In genomic region chr12:129163461-129163860, GRCh38 we compare ENCODE assay signal across 30 cellular contexts.
"Had no signal": no experiment of that assay in that cellular context is flagged by ENCODE, and none has a peak within 500 bp of the region (broad histone marks: within the 10 kb centered on the region; RNA-seq: fewer than 3 reads in every experiment).

No MANE protein-coding gene starts in this region.

- ATAC-seq: activated CD4-positive, alpha-beta T cell treated with anti-CD3 and anti-CD28 coated beads for 36 hours; activated CD8-positive, alpha-beta memory T cell treated with anti-CD3 and anti-CD28 coated beads, Interleukin-2, amount 10 ng/mL, durations not matched to agents 7 days and 5 days; activated CD8-positive, alpha-beta T cell treated with anti-CD3 and anti-CD28 coated beads, Interleukin-2, amount 10 ng/mL, durations not matched to agents 7 days and 5 days; activated naive CD8-positive, alpha-beta T cell treated with anti-CD3 and anti-CD28 coated beads, Interleukin-2, amount 50 U/mL, for 24 hours; body of pancreas; effector memory CD8-positive, alpha-beta T cell had no signal

- H3K4me1 Mint-ChIP-seq: activated CD4-positive, alpha-beta T cell treated with anti-CD3 and anti-CD28 coated beads for 36 hours; activated CD4-positive, alpha-beta T cell treated with anti-CD3 and anti-CD28 coated beads, Interleukin-2, amount 10 ng/mL, durations not matched to agents 24 days and 14 days; activated CD8-positive, alpha-beta memory T cell treated with anti-CD3 and anti-CD28 coated beads, Interleukin-2, amount 10 ng/mL, durations not matched to agents 7 days and 5 days; activated naive CD4-positive, alpha-beta T cell treated with anti-CD3 and anti-CD28 coated beads, Interleukin-2, amount 50 U/mL, for 24 hours; activated naive CD8-positive, alpha-beta T cell treated with anti-CD3 and anti-CD28 coated beads for 36 hours; activated naive CD8-positive, alpha-beta T cell treated with anti-CD3 and anti-CD28 coated beads, Interleukin-2, amount 50 U/mL, for 24 hours had no signal

- H3K36me3 ChIP-seq: adrenal gland, esophagus squamous epithelium had no signal

- H3K27me3 Mint-ChIP-seq: activated CD4-positive, alpha-beta memory T cell treated with anti-CD3 and anti-CD28 coated beads for 36 hours; activated CD4-positive, alpha-beta T cell treated with anti-CD3 and anti-CD28 coated beads for 36 hours; activated CD4-positive, alpha-beta T cell treated with anti-CD3 and anti-CD28 coated beads, Interleukin-2, amount 10 ng/mL, durations not matched to agents 24 days and 14 days; activated CD8-positive, alpha-beta memory T cell treated with anti-CD3 and anti-CD28 coated beads, Interleukin-2, amount 10 ng/mL, durations not matched to agents 7 days and 5 days; activated naive CD4-positive, alpha-beta T cell treated with anti-CD3 and anti-CD28 coated beads, Interleukin-2, amount 50 U/mL, for 24 hours; activated naive CD8-positive, alpha-beta T cell treated with anti-CD3 and anti-CD28 coated beads for 36 hours; activated naive CD8-positive, alpha-beta T cell treated with anti-CD3 and anti-CD28 coated beads, Interleukin-2, amount 50 U/mL, for 24 hours had no signal

- DNase-seq: activated CD4-positive, alpha-beta memory T cell treated with anti-CD3 and anti-CD28 coated beads for 36 hours; activated CD4-positive, alpha-beta T cell treated with anti-CD3 and anti-CD28 coated beads for 36 hours; activated CD4-positive, alpha-beta T cell treated with anti-CD3 and anti-CD28 coated beads, Interleukin-2, amount 10 ng/mL, durations not matched to agents 24 days and 14 days; activated CD4-positive, CD25-positive, alpha-beta regulatory T cell; activated CD4-positive, CD25-positive, alpha-beta regulatory T cell treated with anti-CD3 and anti-CD28 coated beads, Interleukin-2, amount 50 U/mL, for 72 hours; activated CD8-positive, alpha-beta memory T cell treated with anti-CD3 and anti-CD28 coated beads, Interleukin-2, amount 10 ng/mL, durations not matched to agents 7 days and 5 days; activated CD8-positive, alpha-beta memory T cell treated with anti-CD3 and anti-CD28 coated beads, Interleukin-2, amount 50 U/mL, for 4 hours; activated CD8-positive, alpha-beta T cell treated with anti-CD3 and anti-CD28 coated beads, Interleukin-2, amount 10 ng/mL, durations not matched to agents 7 days and 5 days; activated effector memory CD4-positive, alpha-beta T cell treated with anti-CD3 and anti-CD28 coated beads, Interleukin-2, amount 50 U/mL, for 16 hours; activated naive CD4-positive, alpha-beta T cell treated with anti-CD3 and anti-CD28 coated beads for 36 hours; activated naive CD8-positive, alpha-beta T cell treated with anti-CD3 and anti-CD28 coated beads for 36 hours; activated naive CD8-positive, alpha-beta T cell treated with anti-CD3 and anti-CD28 coated beads, Interleukin-2, amount 50 U/mL, for 24 hours; activated T-cell treated with anti-CD3 and anti-CD28 coated beads, Interleukin-2, amount 50 U/mL, for 1 hour; activated T-cell treated with anti-CD3 and anti-CD28 coated beads, Interleukin-2, amount 50 U/mL, for 48 hours; adrenal gland; amygdala; aorta; body of pancreas; caudate nucleus; cortex of kidney; dermis blood vessel endothelial cell; effector CD4-positive, alpha-beta T cell; effector memory CD8-positive, alpha-beta T cell; esophagus squamous epithelium; head of caudate nucleus; T-helper 2 cell had no signal

- H3K4me1 ChIP-seq: adrenal gland, body of pancreas, esophagus squamous epithelium had no signal

- H3K4me3 ChIP-seq: adrenal gland, body of pancreas, esophagus squamous epithelium had no signal

- H3K4me3 Mint-ChIP-seq: activated CD4-positive, alpha-beta memory T cell treated with anti-CD3 and anti-CD28 coated beads for 36 hours; activated CD4-positive, alpha-beta T cell treated with anti-CD3 and anti-CD28 coated beads for 36 hours; activated CD4-positive, alpha-beta T cell treated with anti-CD3 and anti-CD28 coated beads, Interleukin-2, amount 10 ng/mL, durations not matched to agents 24 days and 14 days; activated CD8-positive, alpha-beta memory T cell treated with anti-CD3 and anti-CD28 coated beads, Interleukin-2, amount 10 ng/mL, durations not matched to agents 7 days and 5 days; activated CD8-positive, alpha-beta T cell treated with anti-CD3 and anti-CD28 coated beads, Interleukin-2, amount 10 ng/mL, durations not matched to agents 7 days and 5 days; activated naive CD4-positive, alpha-beta T cell treated with anti-CD3 and anti-CD28 coated beads for 36 hours; activated naive CD4-positive, alpha-beta T cell treated with anti-CD3 and anti-CD28 coated beads, Interleukin-2, amount 50 U/mL, for 24 hours; activated naive CD8-positive, alpha-beta T cell treated with anti-CD3 and anti-CD28 coated beads for 36 hours; activated naive CD8-positive, alpha-beta T cell treated with anti-CD3 and anti-CD28 coated beads, Interleukin-2, amount 50 U/mL, for 24 hours; activated T-helper 1 cell treated with anti-CD3 and anti-CD28 coated beads, Interleukin-12 subunit alpha, Interleukin-12 subunit beta, Interleukin-2, Interleukin-4 antibody, amounts not matched to agents 30 ng/mL and 10 ng/mL and 1 ng/mL, durations not matched to agents 14 hours and 24 hours and 36 hours; effector memory CD8-positive, alpha-beta T cell had no signal

- H3K9me3 ChIP-seq: adrenal gland, esophagus squamous epithelium had no signal

- H3K9me3 Mint-ChIP-seq: activated CD4-positive, alpha-beta T cell treated with anti-CD3 and anti-CD28 coated beads, Interleukin-2, amount 10 ng/mL, durations not matched to agents 24 days and 14 days had no signal

- H3K27ac Mint-ChIP-seq: activated CD4-positive, alpha-beta memory T cell treated with anti-CD3 and anti-CD28 coated beads for 36 hours; activated CD4-positive, alpha-beta T cell treated with anti-CD3 and anti-CD28 coated beads for 36 hours; activated CD4-positive, alpha-beta T cell treated with anti-CD3 and anti-CD28 coated beads, Interleukin-2, amount 10 ng/mL, durations not matched to agents 24 days and 14 days; activated CD8-positive, alpha-beta memory T cell treated with anti-CD3 and anti-CD28 coated beads, Interleukin-2, amount 10 ng/mL, durations not matched to agents 7 days and 5 days; activated CD8-positive, alpha-beta T cell treated with anti-CD3 and anti-CD28 coated beads, Interleukin-2, amount 10 ng/mL, durations not matched to agents 7 days and 5 days; activated naive CD4-positive, alpha-beta T cell treated with anti-CD3 and anti-CD28 coated beads for 36 hours; activated naive CD4-positive, alpha-beta T cell treated with anti-CD3 and anti-CD28 coated beads, Interleukin-2, amount 50 U/mL, for 24 hours; activated naive CD8-positive, alpha-beta T cell treated with anti-CD3 and anti-CD28 coated beads for 36 hours; activated naive CD8-positive, alpha-beta T cell treated with anti-CD3 and anti-CD28 coated beads, Interleukin-2, amount 50 U/mL, for 24 hours; activated T-helper 1 cell treated with anti-CD3 and anti-CD28 coated beads, Interleukin-12 subunit alpha, Interleukin-12 subunit beta, Interleukin-2, Interleukin-4 antibody, amounts not matched to agents 30 ng/mL and 10 ng/mL and 1 ng/mL, durations not matched to agents 14 hours and 24 hours and 36 hours; activated T-helper 2 cell treated with anti-CD3 and anti-CD28 coated beads, Interferon-gamma antibody, Interleukin-2, Interleukin-4, amounts not matched to agents 10 μg/mL and 5 μg/mL and 100 μg/mL, durations not matched to agents 14 hours and 24 hours and 36 hours; effector memory CD8-positive, alpha-beta T cell had no signal

- H3K27me3 ChIP-seq: adrenal gland, body of pancreas, esophagus squamous epithelium had no signal

- H3K27ac ChIP-seq: adrenal gland, body of pancreas, epithelial cell of prostate, esophagus squamous epithelium had no signal

- H3K36me3 Mint-ChIP-seq: activated CD4-positive, alpha-beta memory T cell treated with anti-CD3 and anti-CD28 coated beads for 36 hours; activated CD8-positive, alpha-beta memory T cell treated with anti-CD3 and anti-CD28 coated beads, Interleukin-2, amount 10 ng/mL, durations not matched to agents 7 days and 5 days; activated naive CD4-positive, alpha-beta T cell treated with anti-CD3 and anti-CD28 coated beads, Interleukin-2, amount 50 U/mL, for 24 hours; activated naive CD8-positive, alpha-beta T cell treated with anti-CD3 and anti-CD28 coated beads for 36 hours had no signal
